In genomic region chr5:127088226-127088625, GRCh38 we compare ENCODE assay signal across 11 cellular contexts. TPM values are rescaled to one million over a fixed set of nuclear protein-coding genes. Genes with fewer than 3 reads are reported as not detected.
A peak's percentile ranks its signal among the peaks of the same experiment; 100 is the strongest.
DNase-seq lines count a peak whose midpoint lies in the region; ATAC-seq and TF ChIP-seq lines count a peak whose summit lies in the region.
"Had no signal": no experiment of that assay in that cellular context is flagged by ENCODE, and none has a peak within 500 bp of the region (broad histone marks: within the 10 kb centered on the region; RNA-seq: fewer than 3 reads in every experiment).

No MANE protein-coding gene starts in this region.

- H3K4me3 Mint-ChIP-seq in progenitor cell of endocrine pancreas (ENCODE audit: low read depth), result no peak overlapping the region
- H3K4me3 Mint-ChIP-seq: T-cell had no signal

- H3K4me1 Mint-ChIP-seq in progenitor cell of endocrine pancreas (ENCODE audit: low read depth), result peaks cover 9% of the 10 kb centered on the region

- no peak for TF ChIP-seq CTCF in progenitor cell of endocrine pancreas (IDR thresholded peaks at IDR 0.05; ENCODE audit: unreplicated experiment)
- TF ChIP-seq CTCF in GM13976 (IDR thresholded peaks at IDR 0.05; ENCODE audit: borderline replicate concordance, control extremely low read depth, extremely low read depth, insufficient read depth, missing control alignments), result no peak

- no peaks in the 10 kb centered on the region for H3K27me3 Mint-ChIP-seq in progenitor cell of endocrine pancreas
- H3K27me3 Mint-ChIP-seq: T-cell had no signal

- ATAC-seq in sciatic nerve, result peak; percentile 20
- ATAC-seq: T-cell had no signal

- intact Hi-C loops in sciatic nerve (cut with DNase I), result no loop called here

- in situ Hi-C loops in GM13976 (cut with MboI; ENCODE audit: low sequenced_read_pairs, unreplicated experiment), result no loop called here

- H3K9me3 Mint-ChIP-seq in progenitor cell of endocrine pancreas (ENCODE audit: low read depth), result no peaks in the 10 kb centered on the region
- H3K9me3 Mint-ChIP-seq: T-cell had no signal

- DNase-seq in GM04504 (ENCODE audit: low read depth) (peak; percentile 91), NCI-H460 (ENCODE audit: extremely low read depth, low read depth) (peak; percentile 9), epithelial cell of prostate (ENCODE audit: low read depth, low spot score) (peak; percentile 85), sciatic nerve (ENCODE audit: low spot score) (no peak), progenitor cell of endocrine pancreas (ENCODE audit: low spot score, unreplicated experiment) (no peak), GM13976 (ENCODE audit: low spot score) (no peak)
- DNase-seq in stimulated activated CD4-positive, alpha-beta T cell treated with anti-CD3 and anti-CD28 coated beads, Interleukin-4, amount 100 ng/mL, for 24 hours, result no peak
- DNase-seq: GDM1, NCI-H2227 treated with DMSO at 0.1 percent for 48 hours, ovary, T-cell had no signal

- H3K27ac ChIP-seq in epithelial cell of prostate, result peak overlapping the region; percentile 57
- H3K27ac ChIP-seq: ovary had no signal

- H3K27ac Mint-ChIP-seq in progenitor cell of endocrine pancreas, result no peak overlapping the region

- no peaks in the 10 kb centered on the region for H3K36me3 Mint-ChIP-seq in progenitor cell of endocrine pancreas (ENCODE audit: insufficient read depth)
- H3K36me3 Mint-ChIP-seq: T-cell had no signal

RNA-seq across cellular contexts. Expression of gene C5orf63, which starts 14.9 kb away (rescaled TPM):
- total RNA-seq in NCI-H460 (2014; rRNA removed; shearing (Covaris generic)), result 5.7 and 12.2 TPM in 2 replicates
- 8.7 and 19.9 TPM in 2 replicates for polyA plus RNA-seq in NCI-H460 (2014; cell fraction: nucleus; rRNA removed)
- total RNA-seq in sciatic nerve, result 8.9 TPM
- total RNA-seq in progenitor cell of endocrine pancreas, result 9.1 and 9.9 TPM in 2 replicates

RNA-seq across cellular contexts. Expression of gene MARCHF3, which starts 57.9 kb away (rescaled TPM):
- 4.0 and 6.5 TPM in 2 replicates for total RNA-seq in NCI-H460 (2014; rRNA removed; shearing (Covaris generic))
- 1.1 and 3.0 TPM in 2 replicates for polyA plus RNA-seq in NCI-H460 (2014; cell fraction: nucleus; rRNA removed)
- total RNA-seq in sciatic nerve (14.8 TPM), progenitor cell of endocrine pancreas (10.3 and 11.6 TPM in 2 replicates)

Comparison
In these comparisons a context has a peak if more than half of its experiments do, and no peak if none do; other contexts are left out.
1. DNase-seq: peak in GM04504 (single experiment), NCI-H460 (single experiment) and epithelial cell of prostate (single experiment); none in sciatic nerve (single experiment), progenitor cell of endocrine pancreas (single experiment), stimulated activated CD4-positive, alpha-beta T cell treated with anti-CD3 and anti-CD28 coated beads, Interleukin-4, amount 100 ng/mL, for 24 hours (single experiment) and GM13976 (single experiment).